Comparison of ENCODE assay signal across 21 cellular contexts in genomic region chr15:95883064-95883463, GRCh38.
"Had no signal": no experiment of that assay in that cellular context is flagged by ENCODE, and none has a peak within 500 bp of the region (broad histone marks: within the 10 kb centered on the region; RNA-seq: fewer than 3 reads in every experiment).

No MANE protein-coding gene starts in this region.

- H3K9me3 ChIP-seq: colonic mucosa, esophagus muscularis mucosa, gastrocnemius medialis, thyroid gland had no signal

- H3K27ac ChIP-seq: colonic mucosa, esophagus muscularis mucosa, thyroid gland, VCaP had no signal

- ATAC-seq: activated T-cell treated with anti-CD3 and anti-CD28 coated beads, Interleukin-2, amount 50 U/mL, for 72 hours; effector memory CD8-positive, alpha-beta T cell; gastrocnemius medialis; left colon had no signal

- H3K4me3 ChIP-seq: colonic mucosa, dorsolateral prefrontal cortex, esophagus muscularis mucosa, gastrocnemius medialis, thyroid gland had no signal

- H3K4me1 ChIP-seq: colonic mucosa, gastrocnemius medialis, thyroid gland had no signal

- H3K36me3 Mint-ChIP-seq: activated CD4-positive, alpha-beta memory T cell treated with anti-CD3 and anti-CD28 coated beads for 36 hours; memory B cell had no signal

- H3K9me3 Mint-ChIP-seq: activated CD4-positive, alpha-beta memory T cell treated with anti-CD3 and anti-CD28 coated beads for 36 hours; activated naive CD4-positive, alpha-beta T cell treated with anti-CD3 and anti-CD28 coated beads for 36 hours had no signal

- H3K27me3 ChIP-seq: colonic mucosa, esophagus muscularis mucosa, gastrocnemius medialis, thyroid gland had no signal

- H3K27ac Mint-ChIP-seq: activated CD4-positive, alpha-beta memory T cell treated with anti-CD3 and anti-CD28 coated beads for 36 hours; activated naive CD4-positive, alpha-beta T cell treated with anti-CD3 and anti-CD28 coated beads for 36 hours; activated naive CD8-positive, alpha-beta T cell treated with anti-CD3 and anti-CD28 coated beads, Interleukin-2, amount 10 ng/mL, durations not matched to agents 7 days and 5 days; activated T-cell treated with anti-CD3 and anti-CD28 coated beads, Interleukin-2, amount 50 U/mL, for 72 hours; effector memory CD8-positive, alpha-beta T cell; memory B cell; stimulated activated naive CD8-positive, alpha-beta T cell treated with anti-CD3 and anti-CD28 coated beads, Interleukin-15, Interleukin-2, amounts not matched to agents 100 ng/mL and 50 ng/mL, for 24 hours had no signal

- H3K4me3 Mint-ChIP-seq: activated CD4-positive, alpha-beta memory T cell treated with anti-CD3 and anti-CD28 coated beads for 36 hours; activated naive CD4-positive, alpha-beta T cell treated with anti-CD3 and anti-CD28 coated beads for 36 hours; activated naive CD8-positive, alpha-beta T cell treated with anti-CD3 and anti-CD28 coated beads, Interleukin-2, amount 10 ng/mL, durations not matched to agents 7 days and 5 days; activated T-cell treated with anti-CD3 and anti-CD28 coated beads, Interleukin-2, amount 50 U/mL, for 72 hours; effector memory CD8-positive, alpha-beta T cell; memory B cell; stimulated activated naive CD8-positive, alpha-beta T cell treated with anti-CD3 and anti-CD28 coated beads, Interleukin-15, Interleukin-2, amounts not matched to agents 100 ng/mL and 50 ng/mL, for 24 hours had no signal

- H3K36me3 ChIP-seq: colonic mucosa, esophagus muscularis mucosa, gastrocnemius medialis, thyroid gland had no signal

- H3K27me3 Mint-ChIP-seq: activated CD4-positive, alpha-beta memory T cell treated with anti-CD3 and anti-CD28 coated beads for 36 hours; effector memory CD8-positive, alpha-beta T cell; memory B cell; stimulated activated naive CD8-positive, alpha-beta T cell treated with anti-CD3 and anti-CD28 coated beads, Interleukin-15, Interleukin-2, amounts not matched to agents 100 ng/mL and 50 ng/mL, for 24 hours had no signal

- DNase-seq: activated CD4-positive, alpha-beta memory T cell treated with anti-CD3 and anti-CD28 coated beads for 36 hours; activated CD4-positive, alpha-beta T cell treated with anti-CD3 and anti-CD28 coated beads for 1 hour; activated effector memory CD4-positive, alpha-beta T cell treated with Interleukin-2 at 50 U/mL for 16 hours; activated naive CD4-positive, alpha-beta T cell treated with anti-CD3 and anti-CD28 coated beads for 36 hours; activated naive CD8-positive, alpha-beta T cell treated with anti-CD3 and anti-CD28 coated beads, Interleukin-2, amount 10 ng/mL, durations not matched to agents 7 days and 5 days; activated T-cell treated with anti-CD3 and anti-CD28 coated beads, Interleukin-2, amount 50 U/mL, for 72 hours; amniotic stem cell; colonic mucosa; dorsolateral prefrontal cortex; effector memory CD8-positive, alpha-beta T cell; gastrocnemius medialis; hypothalamus; islet precursor cell; left colon; substantia nigra; SW 1271; thyroid gland had no signal
